Comparison of ENCODE assay signal across 15 cellular contexts in the genomic region with DNA sequence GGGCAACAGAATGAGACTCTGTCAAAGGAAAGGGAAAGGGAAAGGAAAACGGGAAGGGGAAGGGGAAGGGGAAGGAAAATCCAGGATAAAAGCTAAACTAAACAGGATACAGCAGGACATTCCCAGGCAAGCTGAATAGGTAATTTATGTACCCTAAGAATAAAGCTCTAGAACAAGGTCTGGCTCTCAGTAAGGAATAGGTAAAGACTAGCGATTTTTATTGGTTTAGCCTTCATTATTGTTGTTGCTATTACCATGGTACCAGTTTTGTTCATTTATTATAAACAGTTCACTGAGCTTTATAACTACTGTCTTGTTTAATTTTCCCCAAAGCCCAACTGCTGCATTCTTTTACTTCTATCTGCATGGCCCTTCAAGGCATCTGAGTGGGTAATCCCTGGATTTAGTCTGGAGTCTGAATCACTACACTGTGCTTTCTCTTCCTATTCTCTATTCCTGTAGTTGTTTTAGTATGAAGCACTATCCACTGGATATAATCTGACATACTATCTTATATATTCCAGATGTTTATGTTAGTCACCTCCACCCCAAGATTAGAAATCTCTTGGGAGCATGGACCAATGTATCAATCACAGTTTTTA.
"Had no signal": no experiment of that assay in that cellular context is flagged by ENCODE, and none has a peak within 500 bp of the region (broad histone marks: within the 10 kb centered on the region; RNA-seq: fewer than 3 reads in every experiment).

No MANE protein-coding gene starts in this region.

- H3K4me3 Mint-ChIP-seq: activated CD4-positive, alpha-beta memory T cell treated with anti-CD3 and anti-CD28 coated beads for 36 hours; activated CD4-positive, alpha-beta T cell treated with anti-CD3 and anti-CD28 coated beads for 36 hours; activated CD8-positive, alpha-beta memory T cell treated with anti-CD3 and anti-CD28 coated beads, Interleukin-2, amount 10 ng/mL, durations not matched to agents 7 days and 5 days; natural killer cell treated with Interleukin-12 subunit alpha and Interleukin-12 subunit beta and Interleukin-15 and Interleukin-18, amount 100 ng/mL, for 72 hours; stimulated activated memory B cell treated with anti-CD40 and anti-IgM and Interleukin-4, amounts not matched to agents 10 μg/mL and 1 μg/mL and 100 μg/mL, for 72 hours; T-helper 17 cell had no signal

- H3K9me3 Mint-ChIP-seq: activated T-helper 2 cell treated with anti-CD3 and anti-CD28 coated beads, Interferon-gamma antibody, Interleukin-2, Interleukin-4, amounts not matched to agents 10 μg/mL and 5 μg/mL and 100 μg/mL, durations not matched to agents 14 hours and 24 hours and 36 hours had no signal

- H3K4me3 ChIP-seq: adrenal gland, esophagus muscularis mucosa, left lung had no signal

- ATAC-seq: activated CD4-positive, alpha-beta T cell treated with anti-CD3 and anti-CD28 coated beads for 36 hours; activated CD8-positive, alpha-beta memory T cell treated with anti-CD3 and anti-CD28 coated beads, Interleukin-2, amount 10 ng/mL, durations not matched to agents 7 days and 5 days; left lung; natural killer cell treated with Interleukin-12 subunit alpha and Interleukin-12 subunit beta and Interleukin-15 and Interleukin-18, amount 100 ng/mL, for 72 hours; right cardiac atrium; stimulated activated memory B cell treated with anti-CD40 and anti-IgM and Interleukin-4, amounts not matched to agents 10 μg/mL and 1 μg/mL and 100 μg/mL, for 72 hours; T-helper 17 cell had no signal

- H3K36me3 ChIP-seq: adrenal gland, esophagus muscularis mucosa, left lung had no signal

- H3K9me3 ChIP-seq: adrenal gland, esophagus muscularis mucosa, left lung had no signal

- H3K27me3 ChIP-seq: adrenal gland, esophagus muscularis mucosa, left lung had no signal

- H3K4me1 ChIP-seq: adrenal gland, left lung had no signal

- H3K36me3 Mint-ChIP-seq: activated CD4-positive, alpha-beta memory T cell treated with anti-CD3 and anti-CD28 coated beads for 36 hours; stimulated activated memory B cell treated with anti-CD40 and anti-IgM and Interleukin-4, amounts not matched to agents 10 μg/mL and 1 μg/mL and 100 μg/mL, for 72 hours had no signal

- H3K27ac ChIP-seq: adrenal gland, esophagus muscularis mucosa, left lung had no signal

- DNase-seq: activated CD4-positive, alpha-beta memory T cell treated with anti-CD3 and anti-CD28 coated beads for 36 hours; activated CD4-positive, alpha-beta T cell treated with anti-CD3 and anti-CD28 coated beads for 36 hours; activated CD8-positive, alpha-beta memory T cell treated with anti-CD3 and anti-CD28 coated beads, Interleukin-2, amount 10 ng/mL, durations not matched to agents 7 days and 5 days; activated naive CD4-positive, alpha-beta T cell treated with anti-CD3 and anti-CD28 coated beads, Interleukin-2, amount 50 U/mL, for 16 hours; activated T-cell treated with anti-CD3 and anti-CD28 coated beads, Interleukin-2, amount 50 U/mL, for 1 hour; adrenal gland; left lung; right cardiac atrium; stimulated activated CD4-positive, alpha-beta T cell treated with anti-CD3 and anti-CD28 coated beads, Interleukin-1b, Interleukin-23, amount 100 ng/mL, for 48 hours; T-helper 17 cell had no signal

- H3K27me3 Mint-ChIP-seq: progenitor cell of endocrine pancreas had no signal

- H3K27ac Mint-ChIP-seq: activated CD4-positive, alpha-beta memory T cell treated with anti-CD3 and anti-CD28 coated beads for 36 hours; activated CD4-positive, alpha-beta T cell treated with anti-CD3 and anti-CD28 coated beads for 36 hours; activated CD8-positive, alpha-beta memory T cell treated with anti-CD3 and anti-CD28 coated beads, Interleukin-2, amount 10 ng/mL, durations not matched to agents 7 days and 5 days; activated T-helper 2 cell treated with anti-CD3 and anti-CD28 coated beads, Interferon-gamma antibody, Interleukin-2, Interleukin-4, amounts not matched to agents 10 μg/mL and 5 μg/mL and 100 μg/mL, durations not matched to agents 14 hours and 24 hours and 36 hours; natural killer cell treated with Interleukin-12 subunit alpha and Interleukin-12 subunit beta and Interleukin-15 and Interleukin-18, amount 100 ng/mL, for 72 hours; progenitor cell of endocrine pancreas; stimulated activated memory B cell treated with anti-CD40 and anti-IgM and Interleukin-4, amounts not matched to agents 10 μg/mL and 1 μg/mL and 100 μg/mL, for 72 hours; T-helper 17 cell had no signal

- H3K4me1 Mint-ChIP-seq: stimulated activated memory B cell treated with anti-CD40 and anti-IgM and Interleukin-4, amounts not matched to agents 10 μg/mL and 1 μg/mL and 100 μg/mL, for 72 hours had no signal
